In genomic region chr7:32941181-32941995, GRCh38 we compare ENCODE assay signal across 8 cellular contexts. TPM values are rescaled to one million over a fixed set of nuclear protein-coding genes. Genes with fewer than 3 reads are reported as not detected.
A peak's percentile ranks its signal among the peaks of the same experiment; 100 is the strongest.
DNase-seq lines count a peak whose midpoint lies in the region; ATAC-seq and TF ChIP-seq lines count a peak whose summit lies in the region.

No MANE protein-coding gene starts in this region.

- no peaks in the 10 kb centered on the region for H3K27me3 ChIP-seq in CD8-positive, alpha-beta T cell (ENCODE audit: insufficient read depth, low read length)
- no peaks in the 10 kb centered on the region for H3K27me3 ChIP-seq in muscle layer of colon (ENCODE audit: control insufficient read depth in 1 of 2, insufficient read depth in 2 of 2, low read length in 2 of 2)

- no peaks in the 10 kb centered on the region for H3K36me3 Mint-ChIP-seq in CD8-positive, alpha-beta T cell

- H3K4me3 ChIP-seq in CD8-positive, alpha-beta T cell (ENCODE audit: low read depth, low read length), result no peak overlapping the region
- H3K4me3 ChIP-seq in NB4 (ENCODE audit: low read depth, low read length) (peak overlapping the region; percentile 87), muscle layer of colon (ENCODE audit: low read depth in 1 of 2, low read length in 2 of 2) (peak overlapping the region; percentile 92 to 93)

- H3K9ac ChIP-seq in muscle layer of colon (ENCODE audit: low read length), result peak overlapping the region; percentile 69

- H3K27me3 Mint-ChIP-seq in CD8-positive, alpha-beta T cell (ENCODE audit: low read depth), result peaks cover 6% of the 10 kb centered on the region

- CTCF ChIA-PET in CD8-positive, alpha-beta T cell (lab: Charles Lee), result interaction anchor here (2.1 to 12.7 kb wide), 4 partner anchors 51 to 167 kb away, joined by 7 to 164 read pairs (median 28); partner anchors contain the start of genes KBTBD2 and RP9

- peaks cover 8% of the 10 kb centered on the region for H3K4me1 Mint-ChIP-seq in CD8-positive, alpha-beta T cell (ENCODE audit: low read depth)

- peak overlapping the region; percentile 83 for H3K4me3 Mint-ChIP-seq in CD8-positive, alpha-beta T cell

- H3K36me3 ChIP-seq in CD8-positive, alpha-beta T cell (ENCODE audit: insufficient read depth, low read length), result no peaks in the 10 kb centered on the region
- H3K36me3 ChIP-seq in muscle layer of colon (ENCODE audit: insufficient read depth, low read length), result no peaks in the 10 kb centered on the region

- POLR2A ChIA-PET in CD8-positive, alpha-beta T cell (lab: Charles Lee), result interaction anchor here (0.8 to 1.0 kb wide), 2 partner anchors 15 to 50 kb away, joined by 3 read pairs; partner anchors contain the start of gene KBTBD2

- H3K27ac ChIP-seq in CD8-positive, alpha-beta T cell (ENCODE audit: low read depth, low read length), result no peak overlapping the region
- peak overlapping the region; percentile 94 for H3K27ac ChIP-seq in muscle layer of colon (ENCODE audit: low read depth, low read length)

- H3K9me3 ChIP-seq in CD8-positive, alpha-beta T cell (ENCODE audit: low read length), result no peaks in the 10 kb centered on the region
- H3K9me3 ChIP-seq in muscle layer of colon (ENCODE audit: low read length), result no peaks in the 10 kb centered on the region

- no peak for DNase-seq in CD8-positive, alpha-beta T cell
- DNase-seq in NB4 (ENCODE audit: low read depth) (no peak), cerebellum (ENCODE audit: low spot score) (peak; percentile 13), posterior vena cava (ENCODE audit: low spot score) (no peak), NCI-H1417 treated with DMSO at 0.1 percent for 48 hours (lab: John Stamatoyannopoulos, UW) (no peak), GF-D8 (lab: John Stamatoyannopoulos, UW) (no peak)

- no peak for ATAC-seq in CD8-positive, alpha-beta T cell
- no peak for ATAC-seq in GM21526 (IDR thresholded peaks at IDR 0.05; ENCODE audit: low FRiP score, unreplicated experiment)

- TF ChIP-seq POLR2A in NB4 (IDR thresholded peaks at IDR 0.05; ENCODE audit: extremely low read depth, insufficient read length), result no peak

- intact Hi-C loops in CD8-positive, alpha-beta T cell (cut with DNase I, micrococcal nuclease), result loop anchor here (2.0 to 10.0 kb wide), 5 partner anchors 34 to 451 kb away; partner anchors contain the start of genes KBTBD2 (in 1 of the 2), LSM5 (in 1 of the 2) and RP9 (in 1 of the 2)
- intact Hi-C loops in posterior vena cava (cut with DNase I), result loop anchor here in 1 of 2 donors (10.0 kb wide), 1 partner anchor 47 kb away; the partner anchor contains the start of gene KBTBD2

- TF ChIP-seq CTCF in CD8-positive, alpha-beta T cell (IDR thresholded peaks at IDR 0.05), result no peak
- TF ChIP-seq CTCF in NB4 (IDR thresholded peaks at IDR 0.05; ENCODE audit: low read depth, low read length), result no peak

- peaks cover 16% of the 10 kb centered on the region for H3K4me1 ChIP-seq in CD8-positive, alpha-beta T cell (ENCODE audit: insufficient read depth, low read length)
- peaks cover 46% of the 10 kb centered on the region for H3K4me1 ChIP-seq in muscle layer of colon (ENCODE audit: insufficient read depth, low read length)

- H3K9me3 Mint-ChIP-seq in CD8-positive, alpha-beta T cell, result no peaks in the 10 kb centered on the region

- no peak overlapping the region for H3K27ac Mint-ChIP-seq in CD8-positive, alpha-beta T cell

RNA-seq across cellular contexts. Expression of gene FKBP9, which starts 15.9 kb away (rescaled TPM):
- not detected for total RNA-seq in CD8-positive, alpha-beta T cell
- 30.4 TPM for total RNA-seq in cerebellum
- 100 to 1,000 TPM; 129 to 163 TPM for total RNA-seq in posterior vena cava

RNA-seq across cellular contexts. Expression of gene KBTBD2, which starts 49.8 kb away (rescaled TPM):
- total RNA-seq in CD8-positive, alpha-beta T cell, result 10 to 100 TPM; 94.2 to 99.9 TPM
- total RNA-seq in cerebellum (66.1 TPM), posterior vena cava (10 to 100 TPM; 24.1 to 34.8 TPM)

Comparison
In these comparisons a context has a peak if more than half of its experiments do, and no peak if none do; other contexts are left out.
1. RNA of gene FKBP9, which starts 15.9 kb away (total RNA-seq): 129 to 163 TPM in posterior vena cava and 30.4 TPM in cerebellum (single experiment); not detected in CD8-positive, alpha-beta T cell; every median in the first group is over 10 times any median in the second.